ENCODE assay signal across 2 cellular contexts in the genomic region with DNA sequence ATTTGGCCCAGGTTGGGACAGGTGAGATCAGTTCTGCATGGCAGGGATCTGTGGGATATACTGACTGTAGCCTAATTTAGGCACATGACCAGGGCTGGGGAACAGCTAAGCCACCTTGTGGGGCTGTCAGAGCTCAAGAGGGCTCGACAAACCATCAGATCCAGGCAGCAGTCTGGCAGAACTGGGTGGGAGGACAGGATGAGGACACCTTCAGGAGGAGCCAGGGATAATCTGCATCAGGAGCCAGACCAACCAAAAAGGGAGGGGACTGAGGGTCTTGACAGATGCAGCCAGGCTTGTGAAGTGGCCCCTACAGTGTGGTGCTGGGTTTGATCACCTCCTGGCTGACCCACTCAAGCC.
TF ChIP-seq lines count a peak whose summit lies in the region.

No MANE protein-coding gene starts in this region.

TF ChIP-seq in HCT116, 20 proteins besides CTCF, POLR2A, EP300 and RAD21:
- TF ChIP-seq, protein P1, sequence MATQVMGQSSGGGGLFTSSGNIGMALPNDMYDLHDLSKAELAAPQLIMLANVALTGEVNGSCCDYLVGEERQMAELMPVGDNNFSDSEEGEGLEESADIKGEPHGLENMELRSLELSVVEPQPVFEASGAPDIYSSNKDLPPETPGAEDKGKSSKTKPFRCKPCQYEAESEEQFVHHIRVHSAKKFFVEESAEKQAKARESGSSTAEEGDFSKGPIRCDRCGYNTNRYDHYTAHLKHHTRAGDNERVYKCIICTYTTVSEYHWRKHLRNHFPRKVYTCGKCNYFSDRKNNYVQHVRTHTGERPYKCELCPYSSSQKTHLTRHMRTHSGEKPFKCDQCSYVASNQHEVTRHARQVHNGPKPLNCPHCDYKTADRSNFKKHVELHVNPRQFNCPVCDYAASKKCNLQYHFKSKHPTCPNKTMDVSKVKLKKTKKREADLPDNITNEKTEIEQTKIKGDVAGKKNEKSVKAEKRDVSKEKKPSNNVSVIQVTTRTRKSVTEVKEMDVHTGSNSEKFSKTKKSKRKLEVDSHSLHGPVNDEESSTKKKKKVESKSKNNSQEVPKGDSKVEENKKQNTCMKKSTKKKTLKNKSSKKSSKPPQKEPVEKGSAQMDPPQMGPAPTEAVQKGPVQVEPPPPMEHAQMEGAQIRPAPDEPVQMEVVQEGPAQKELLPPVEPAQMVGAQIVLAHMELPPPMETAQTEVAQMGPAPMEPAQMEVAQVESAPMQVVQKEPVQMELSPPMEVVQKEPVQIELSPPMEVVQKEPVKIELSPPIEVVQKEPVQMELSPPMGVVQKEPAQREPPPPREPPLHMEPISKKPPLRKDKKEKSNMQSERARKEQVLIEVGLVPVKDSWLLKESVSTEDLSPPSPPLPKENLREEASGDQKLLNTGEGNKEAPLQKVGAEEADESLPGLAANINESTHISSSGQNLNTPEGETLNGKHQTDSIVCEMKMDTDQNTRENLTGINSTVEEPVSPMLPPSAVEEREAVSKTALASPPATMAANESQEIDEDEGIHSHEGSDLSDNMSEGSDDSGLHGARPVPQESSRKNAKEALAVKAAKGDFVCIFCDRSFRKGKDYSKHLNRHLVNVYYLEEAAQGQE (IDR thresholded peaks at IDR 0.05; ENCODE audit: low read depth): no peak
- TF ChIP-seq CBX3 (IDR thresholded peaks at IDR 0.05; ENCODE audit: low read depth) (no peak), TCF7L2 (IDR thresholded peaks at IDR 0.05; ENCODE audit: borderline replicate concordance, extremely low read depth, insufficient read depth, insufficient read length) (no peak), SIN3A (IDR thresholded peaks at IDR 0.05; ENCODE audit: low read depth) (no peak), EZH2 (IDR thresholded peaks at IDR 0.05) (no peak), FOSL1 (IDR thresholded peaks at IDR 0.05; ENCODE audit: low read depth) (no peak), ELF1 (IDR thresholded peaks at IDR 0.05; ENCODE audit: borderline replicate concordance, low read depth) (no peak), ZFX (IDR thresholded peaks at IDR 0.05) (no peak), YY1 (IDR thresholded peaks at IDR 0.05; ENCODE audit: extremely low read depth, insufficient replicate concordance, low read depth, low read length) (no peak), EGR1 (IDR thresholded peaks at IDR 0.05; ENCODE audit: low read depth) (no peak), ZNF274 (IDR thresholded peaks at IDR 0.05; ENCODE audit: low read depth, low read length) (no peak), CEBPB (IDR thresholded peaks at IDR 0.05; ENCODE audit: low read depth) (no peak), SP1 (IDR thresholded peaks at IDR 0.05; ENCODE audit: low read depth) (no peak), SRF (IDR thresholded peaks at IDR 0.05; ENCODE audit: low read depth) (no peak)
- TF ChIP-seq, protein P2, sequence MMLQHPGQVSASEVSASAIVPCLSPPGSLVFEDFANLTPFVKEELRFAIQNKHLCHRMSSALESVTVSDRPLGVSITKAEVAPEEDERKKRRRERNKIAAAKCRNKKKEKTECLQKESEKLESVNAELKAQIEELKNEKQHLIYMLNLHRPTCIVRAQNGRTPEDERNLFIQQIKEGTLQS (IDR thresholded peaks at IDR 0.05): no peak
- TF ChIP-seq, protein P3, sequence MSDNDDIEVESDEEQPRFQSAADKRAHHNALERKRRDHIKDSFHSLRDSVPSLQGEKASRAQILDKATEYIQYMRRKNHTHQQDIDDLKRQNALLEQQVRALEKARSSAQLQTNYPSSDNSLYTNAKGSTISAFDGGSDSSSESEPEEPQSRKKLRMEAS (IDR thresholded peaks at IDR 0.05): no peak
- TF ChIP-seq, protein P4, sequence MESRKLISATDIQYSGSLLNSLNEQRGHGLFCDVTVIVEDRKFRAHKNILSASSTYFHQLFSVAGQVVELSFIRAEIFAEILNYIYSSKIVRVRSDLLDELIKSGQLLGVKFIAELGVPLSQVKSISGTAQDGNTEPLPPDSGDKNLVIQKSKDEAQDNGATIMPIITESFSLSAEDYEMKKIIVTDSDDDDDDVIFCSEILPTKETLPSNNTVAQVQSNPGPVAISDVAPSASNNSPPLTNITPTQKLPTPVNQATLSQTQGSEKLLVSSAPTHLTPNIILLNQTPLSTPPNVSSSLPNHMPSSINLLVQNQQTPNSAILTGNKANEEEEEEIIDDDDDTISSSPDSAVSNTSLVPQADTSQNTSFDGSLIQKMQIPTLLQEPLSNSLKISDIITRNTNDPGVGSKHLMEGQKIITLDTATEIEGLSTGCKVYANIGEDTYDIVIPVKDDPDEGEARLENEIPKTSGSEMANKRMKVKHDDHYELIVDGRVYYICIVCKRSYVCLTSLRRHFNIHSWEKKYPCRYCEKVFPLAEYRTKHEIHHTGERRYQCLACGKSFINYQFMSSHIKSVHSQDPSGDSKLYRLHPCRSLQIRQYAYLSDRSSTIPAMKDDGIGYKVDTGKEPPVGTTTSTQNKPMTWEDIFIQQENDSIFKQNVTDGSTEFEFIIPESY (IDR thresholded peaks at IDR 0.05; ENCODE audit: extremely low read depth, insufficient replicate concordance, low read length): no peak

TF ChIP-seq in WTC11, 78 proteins besides CTCF, POLR2A, EP300 and RAD21 (continued from another document):
- TF ChIP-seq, protein P5, sequence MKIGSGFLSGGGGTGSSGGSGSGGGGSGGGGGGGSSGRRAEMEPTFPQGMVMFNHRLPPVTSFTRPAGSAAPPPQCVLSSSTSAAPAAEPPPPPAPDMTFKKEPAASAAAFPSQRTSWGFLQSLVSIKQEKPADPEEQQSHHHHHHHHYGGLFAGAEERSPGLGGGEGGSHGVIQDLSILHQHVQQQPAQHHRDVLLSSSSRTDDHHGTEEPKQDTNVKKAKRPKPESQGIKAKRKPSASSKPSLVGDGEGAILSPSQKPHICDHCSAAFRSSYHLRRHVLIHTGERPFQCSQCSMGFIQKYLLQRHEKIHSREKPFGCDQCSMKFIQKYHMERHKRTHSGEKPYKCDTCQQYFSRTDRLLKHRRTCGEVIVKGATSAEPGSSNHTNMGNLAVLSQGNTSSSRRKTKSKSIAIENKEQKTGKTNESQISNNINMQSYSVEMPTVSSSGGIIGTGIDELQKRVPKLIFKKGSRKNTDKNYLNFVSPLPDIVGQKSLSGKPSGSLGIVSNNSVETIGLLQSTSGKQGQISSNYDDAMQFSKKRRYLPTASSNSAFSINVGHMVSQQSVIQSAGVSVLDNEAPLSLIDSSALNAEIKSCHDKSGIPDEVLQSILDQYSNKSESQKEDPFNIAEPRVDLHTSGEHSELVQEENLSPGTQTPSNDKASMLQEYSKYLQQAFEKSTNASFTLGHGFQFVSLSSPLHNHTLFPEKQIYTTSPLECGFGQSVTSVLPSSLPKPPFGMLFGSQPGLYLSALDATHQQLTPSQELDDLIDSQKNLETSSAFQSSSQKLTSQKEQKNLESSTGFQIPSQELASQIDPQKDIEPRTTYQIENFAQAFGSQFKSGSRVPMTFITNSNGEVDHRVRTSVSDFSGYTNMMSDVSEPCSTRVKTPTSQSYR (CRISPR knock-in tag; IDR thresholded peaks at IDR 0.05): no peak
- TF ChIP-seq TEAD4 (CRISPR knock-in tag; IDR thresholded peaks at IDR 0.05) (no peak), IRF2 (CRISPR knock-in tag; IDR thresholded peaks at IDR 0.05; ENCODE audit: borderline replicate concordance, low read depth) (no peak), ZBTB21 (CRISPR knock-in tag; IDR thresholded peaks at IDR 0.05; ENCODE audit: borderline replicate concordance) (no peak), TCF7 (CRISPR knock-in tag; IDR thresholded peaks at IDR 0.05; ENCODE audit: low read depth) (no peak), TEAD1 (CRISPR knock-in tag; IDR thresholded peaks at IDR 0.05) (no peak), NR1H2 (CRISPR knock-in tag; IDR thresholded peaks at IDR 0.05) (no peak), NR2C2 (CRISPR knock-in tag; IDR thresholded peaks at IDR 0.05) (no peak), ELF4 (CRISPR knock-in tag; IDR thresholded peaks at IDR 0.05; ENCODE audit: low read depth) (no peak), ZNF121 (CRISPR knock-in tag; IDR thresholded peaks at IDR 0.05) (no peak), EMX1 (CRISPR knock-in tag; IDR thresholded peaks at IDR 0.05) (no peak), ZNF219 (CRISPR knock-in tag; IDR thresholded peaks at IDR 0.05; ENCODE audit: borderline replicate concordance) (no peak), GABPB1 (CRISPR knock-in tag; IDR thresholded peaks at IDR 0.05) (no peak)
- TF ChIP-seq, protein P6, sequence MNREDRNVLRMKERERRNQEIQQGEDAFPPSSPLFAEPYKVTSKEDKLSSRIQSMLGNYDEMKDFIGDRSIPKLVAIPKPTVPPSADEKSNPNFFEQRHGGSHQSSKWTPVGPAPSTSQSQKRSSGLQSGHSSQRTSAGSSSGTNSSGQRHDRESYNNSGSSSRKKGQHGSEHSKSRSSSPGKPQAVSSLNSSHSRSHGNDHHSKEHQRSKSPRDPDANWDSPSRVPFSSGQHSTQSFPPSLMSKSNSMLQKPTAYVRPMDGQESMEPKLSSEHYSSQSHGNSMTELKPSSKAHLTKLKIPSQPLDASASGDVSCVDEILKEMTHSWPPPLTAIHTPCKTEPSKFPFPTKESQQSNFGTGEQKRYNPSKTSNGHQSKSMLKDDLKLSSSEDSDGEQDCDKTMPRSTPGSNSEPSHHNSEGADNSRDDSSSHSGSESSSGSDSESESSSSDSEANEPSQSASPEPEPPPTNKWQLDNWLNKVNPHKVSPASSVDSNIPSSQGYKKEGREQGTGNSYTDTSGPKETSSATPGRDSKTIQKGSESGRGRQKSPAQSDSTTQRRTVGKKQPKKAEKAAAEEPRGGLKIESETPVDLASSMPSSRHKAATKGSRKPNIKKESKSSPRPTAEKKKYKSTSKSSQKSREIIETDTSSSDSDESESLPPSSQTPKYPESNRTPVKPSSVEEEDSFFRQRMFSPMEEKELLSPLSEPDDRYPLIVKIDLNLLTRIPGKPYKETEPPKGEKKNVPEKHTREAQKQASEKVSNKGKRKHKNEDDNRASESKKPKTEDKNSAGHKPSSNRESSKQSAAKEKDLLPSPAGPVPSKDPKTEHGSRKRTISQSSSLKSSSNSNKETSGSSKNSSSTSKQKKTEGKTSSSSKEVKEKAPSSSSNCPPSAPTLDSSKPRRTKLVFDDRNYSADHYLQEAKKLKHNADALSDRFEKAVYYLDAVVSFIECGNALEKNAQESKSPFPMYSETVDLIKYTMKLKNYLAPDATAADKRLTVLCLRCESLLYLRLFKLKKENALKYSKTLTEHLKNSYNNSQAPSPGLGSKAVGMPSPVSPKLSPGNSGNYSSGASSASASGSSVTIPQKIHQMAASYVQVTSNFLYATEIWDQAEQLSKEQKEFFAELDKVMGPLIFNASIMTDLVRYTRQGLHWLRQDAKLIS (CRISPR knock-in tag; IDR thresholded peaks at IDR 0.05; ENCODE audit: borderline replicate concordance): no peak
- TF ChIP-seq, protein P7, sequence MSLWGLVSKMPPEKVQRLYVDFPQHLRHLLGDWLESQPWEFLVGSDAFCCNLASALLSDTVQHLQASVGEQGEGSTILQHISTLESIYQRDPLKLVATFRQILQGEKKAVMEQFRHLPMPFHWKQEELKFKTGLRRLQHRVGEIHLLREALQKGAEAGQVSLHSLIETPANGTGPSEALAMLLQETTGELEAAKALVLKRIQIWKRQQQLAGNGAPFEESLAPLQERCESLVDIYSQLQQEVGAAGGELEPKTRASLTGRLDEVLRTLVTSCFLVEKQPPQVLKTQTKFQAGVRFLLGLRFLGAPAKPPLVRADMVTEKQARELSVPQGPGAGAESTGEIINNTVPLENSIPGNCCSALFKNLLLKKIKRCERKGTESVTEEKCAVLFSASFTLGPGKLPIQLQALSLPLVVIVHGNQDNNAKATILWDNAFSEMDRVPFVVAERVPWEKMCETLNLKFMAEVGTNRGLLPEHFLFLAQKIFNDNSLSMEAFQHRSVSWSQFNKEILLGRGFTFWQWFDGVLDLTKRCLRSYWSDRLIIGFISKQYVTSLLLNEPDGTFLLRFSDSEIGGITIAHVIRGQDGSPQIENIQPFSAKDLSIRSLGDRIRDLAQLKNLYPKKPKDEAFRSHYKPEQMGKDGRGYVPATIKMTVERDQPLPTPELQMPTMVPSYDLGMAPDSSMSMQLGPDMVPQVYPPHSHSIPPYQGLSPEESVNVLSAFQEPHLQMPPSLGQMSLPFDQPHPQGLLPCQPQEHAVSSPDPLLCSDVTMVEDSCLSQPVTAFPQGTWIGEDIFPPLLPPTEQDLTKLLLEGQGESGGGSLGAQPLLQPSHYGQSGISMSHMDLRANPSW (CRISPR knock-in tag; conservative IDR thresholded peaks at IDR 0.05; ENCODE audit: low read depth): no peak
- TF ChIP-seq, protein P2 (CRISPR knock-in tag; conservative IDR thresholded peaks at IDR 0.05): no peak
- TF ChIP-seq, protein P8, sequence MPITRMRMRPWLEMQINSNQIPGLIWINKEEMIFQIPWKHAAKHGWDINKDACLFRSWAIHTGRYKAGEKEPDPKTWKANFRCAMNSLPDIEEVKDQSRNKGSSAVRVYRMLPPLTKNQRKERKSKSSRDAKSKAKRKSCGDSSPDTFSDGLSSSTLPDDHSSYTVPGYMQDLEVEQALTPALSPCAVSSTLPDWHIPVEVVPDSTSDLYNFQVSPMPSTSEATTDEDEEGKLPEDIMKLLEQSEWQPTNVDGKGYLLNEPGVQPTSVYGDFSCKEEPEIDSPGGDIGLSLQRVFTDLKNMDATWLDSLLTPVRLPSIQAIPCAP (CRISPR knock-in tag; IDR thresholded peaks at IDR 0.05): no peak
- TF ChIP-seq, protein P3 (CRISPR knock-in tag; IDR thresholded peaks at IDR 0.05): no peak
TF ChIP-seq in WTC11: peak in this region for 0.
